34 cellular contexts compared by ENCODE assay signal in genomic region chr2:142056784-142057183, GRCh38.
DNase-seq lines count a peak whose midpoint lies in the region; ATAC-seq, FAIRE-seq and TF ChIP-seq lines count a peak whose summit lies in the region.
"Had no signal": no experiment of that assay in that cellular context is flagged by ENCODE, and none has a peak within 500 bp of the region (broad histone marks: within the 10 kb centered on the region; RNA-seq: fewer than 3 reads in every experiment).

No MANE protein-coding gene starts in this region.

- no peaks in the 10 kb centered on the region for H3K36me3 ChIP-seq in HepG2 (replicated peaks in 1 of 2; ENCODE audit: control insufficient read depth in 1 of 2, insufficient read depth in 2 of 2, low read length in 2 of 2)
- no peaks in the 10 kb centered on the region for H3K36me3 ChIP-seq in right lobe of liver
- H3K36me3 ChIP-seq in IMR-90 (ENCODE audit: control insufficient read depth, insufficient read depth, low read length), result no peaks in the 10 kb centered on the region
- no peaks in the 10 kb centered on the region for H3K36me3 ChIP-seq in K562 (ENCODE audit: control insufficient read depth, insufficient read depth, low read length)
- H3K36me3 ChIP-seq: BE2C; BLaER1; BLaER1 treated with 17β-estradiol and CSF1 and Interleukin-3, amounts not matched to agents 10 nM and 100 nM had no signal

- H4K20me1 ChIP-seq in HepG2 (ENCODE audit: insufficient read depth, low read length), result no peaks in the 10 kb centered on the region
- no peaks in the 10 kb centered on the region for H4K20me1 ChIP-seq in IMR-90 (ENCODE audit: insufficient read depth, low read length)
- H4K20me1 ChIP-seq in K562 (replicated peaks; ENCODE audit: control insufficient read depth, insufficient read depth, low read length), result no peaks in the 10 kb centered on the region
- H4K20me1 ChIP-seq: BLaER1; BLaER1 treated with 17β-estradiol and CSF1 and Interleukin-3, amounts not matched to agents 10 nM and 100 nM had no signal

- no peaks in the 10 kb centered on the region for H3K9me1 ChIP-seq in IMR-90 (ENCODE audit: insufficient read depth, low read length)
- H3K9me1 ChIP-seq in K562 (ENCODE audit: control insufficient read depth, insufficient read depth, low read length), result no peaks in the 10 kb centered on the region

- no peak overlapping the region for H3K4ac ChIP-seq in IMR-90 (ENCODE audit: low read depth, low read length)

- H3K9me3 ChIP-seq in HepG2 (ENCODE audit: low read length), result no peaks in the 10 kb centered on the region
- no peaks in the 10 kb centered on the region for H3K9me3 ChIP-seq in right lobe of liver
- H3K9me3 ChIP-seq in A549, result no peaks in the 10 kb centered on the region
- no peaks in the 10 kb centered on the region for H3K9me3 ChIP-seq in IMR-90 (ENCODE audit: control insufficient read depth, insufficient read depth, low read length)
- peaks cover 1% of the 10 kb centered on the region; the same call in 1 of the 2 replicates for H3K9me3 ChIP-seq in K562 (replicated peaks; ENCODE audit: control insufficient read depth, insufficient read depth, low read depth, low read length)
- H3K9me3 ChIP-seq: BE2C; BLaER1; BLaER1 treated with 17β-estradiol and CSF1 and Interleukin-3, amounts not matched to agents 10 nM and 100 nM; Caco-2 had no signal

- in situ Hi-C loops in HepG2 (cut with HindIII; ENCODE audit: extremely low pct_ligation_motif_present, low pct_unique_long_range_greater_than_20kb), result no loop called here
- in situ Hi-C loops in IMR-90 (cut with MboI; ENCODE audit: low sequenced_read_pairs), result no loop called here
- in situ Hi-C loops in K562 (cut with MboI), result no loop called here

- H3K27me3 ChIP-seq in HepG2 (ENCODE audit: control insufficient read depth in 1 of 2, insufficient read depth in 2 of 2, low read length in 2 of 2), result no peaks in the 10 kb centered on the region
- no peaks in the 10 kb centered on the region for H3K27me3 ChIP-seq in right lobe of liver
- H3K27me3 ChIP-seq in IMR-90 (ENCODE audit: control insufficient read depth, insufficient read depth, low read length), result no peaks in the 10 kb centered on the region
- H3K27me3 ChIP-seq in K562 (ENCODE audit: control insufficient read depth in 2 of 2, insufficient read depth in 2 of 2, low read length in 2 of 2), result no peaks in the 10 kb centered on the region
- H3K27me3 ChIP-seq: BE2C; BLaER1; BLaER1 treated with 17β-estradiol and CSF1 and Interleukin-3, amounts not matched to agents 10 nM and 100 nM had no signal

- dilution Hi-C loops in IMR-90 (cut with HindIII; ENCODE audit: low sequenced_read_pairs, unreplicated experiment), result no loop called here

- H2BK15ac ChIP-seq in IMR-90 (ENCODE audit: low read depth, low read length), result no peak overlapping the region

- H2BK120ac ChIP-seq in IMR-90 (ENCODE audit: low read depth, low read length), result no peak overlapping the region

- H3K18ac ChIP-seq in IMR-90 (ENCODE audit: low read depth, low read length), result no peak overlapping the region

- no peak overlapping the region for H3K56ac ChIP-seq in IMR-90 (ENCODE audit: extremely low read depth, insufficient read depth, low read length)

- TF ChIP-seq POLR2A in HepG2 (IDR thresholded peaks at IDR 0.05; ENCODE audit: insufficient read depth in 1 of 2, low read depth in 2 of 2, low read length in 2 of 2) (no peak), right lobe of liver (IDR thresholded peaks at IDR 0.05) (no peak), A549 (IDR thresholded peaks at IDR 0.05; ENCODE audit: low read length) (no peak), IMR-90 (IDR thresholded peaks at IDR 0.05; ENCODE audit: low read depth, low read length) (no peak), K562 (conservative IDR thresholded peaks at IDR 0.05) (no peak)

- H3K4me3 ChIP-seq in HepG2 (replicated peaks in 1 of 3; ENCODE audit: insufficient read depth in 1 of 3, low read depth in 2 of 3, low read length in 3 of 3) (no peak overlapping the region), right lobe of liver (no peak overlapping the region), A549 (no peak overlapping the region), IMR-90 (ENCODE audit: insufficient read depth, low read depth, low read length) (no peak overlapping the region), K562 (no peak overlapping the region)
- H3K4me3 ChIP-seq: BLaER1; BLaER1 treated with 17β-estradiol and CSF1 and Interleukin-3, amounts not matched to agents 10 nM and 100 nM had no signal

- H3K27ac ChIP-seq in HepG2 (ENCODE audit: extremely low read length, insufficient read depth, low read length) (no peak overlapping the region), right lobe of liver (no peak overlapping the region), A549 (no peak overlapping the region), IMR-90 (ENCODE audit: insufficient read depth, low read length) (no peak overlapping the region), K562 (ENCODE audit: extremely low read depth, low read depth, low read length) (no peak overlapping the region)
- H3K27ac ChIP-seq: 22Rv1; BLaER1; BLaER1 treated with 17β-estradiol and CSF1 and Interleukin-3, amounts not matched to agents 10 nM and 100 nM; C4-2B had no signal

- no peak overlapping the region for H2AK9ac ChIP-seq in IMR-90 (replicated peaks; ENCODE audit: low read depth, low read length, poor library complexity)

- H2BK5ac ChIP-seq in IMR-90 (ENCODE audit: low read depth, low read length, poor library complexity, severe bottlenecking), result no peak overlapping the region

- TF ChIP-seq CTCF in HepG2 (CRISPR knock-in tag; IDR thresholded peaks at IDR 0.05) (no peak), right lobe of liver (IDR thresholded peaks at IDR 0.05) (no peak), A549 (IDR thresholded peaks at IDR 0.05) (no peak), IMR-90 (conservative IDR thresholded peaks at IDR 0.05; ENCODE audit: low read depth, low read length) (no peak), K562 (IDR thresholded peaks at IDR 0.05 in 2 of 3, conservative IDR thresholded peaks at IDR 0.05 in 1 of 3; ENCODE audit: insufficient read depth in 2 of 3, low read depth in 1 of 3, low read length in 3 of 3) (no peak)

- H3K4me2 ChIP-seq in HepG2 (ENCODE audit: low read depth, low read length) (no peak overlapping the region), A549 (no peak overlapping the region), IMR-90 (ENCODE audit: low read depth, low read length) (no peak overlapping the region), K562 (ENCODE audit: insufficient read depth, low read length) (no peak overlapping the region)
- H3K4me2 ChIP-seq: BLaER1; BLaER1 treated with 17β-estradiol and CSF1 and Interleukin-3, amounts not matched to agents 10 nM and 100 nM had no signal

- H3K4me1 ChIP-seq in HepG2 (ENCODE audit: insufficient read depth, low read length) (no peaks in the 10 kb centered on the region), right lobe of liver (no peaks in the 10 kb centered on the region), A549 (no peaks in the 10 kb centered on the region), IMR-90 (ENCODE audit: control insufficient read depth, insufficient read depth, low read length) (no peaks in the 10 kb centered on the region), K562 (replicated peaks in 1 of 2; ENCODE audit: control insufficient read depth in 2 of 2, insufficient read depth in 2 of 2, low read length in 2 of 2) (no peaks in the 10 kb centered on the region)
- H3K4me1 ChIP-seq: BE2C; BLaER1; BLaER1 treated with 17β-estradiol and CSF1 and Interleukin-3, amounts not matched to agents 10 nM and 100 nM; Caco-2 had no signal

- ATAC-seq in HepG2, result no peak
- no peak for ATAC-seq in right lobe of liver
- no peak for ATAC-seq in A549
- no peak for ATAC-seq in IMR-90 (ENCODE audit: low read depth)
- ATAC-seq in K562, result no peak
- no peak for ATAC-seq in GM18858 (IDR thresholded peaks at IDR 0.05; ENCODE audit: unreplicated experiment)
- no peak for ATAC-seq in HG03159 (IDR thresholded peaks at IDR 0.05; ENCODE audit: unreplicated experiment)
- ATAC-seq: CD8-positive, alpha-beta T cell had no signal

- whole genome bisulfite sequencing in HepG2 (ENCODE audit: low lambda C conversion rate), result 9% methylated on average over 3 of the region's 3 CpGs
- 52% methylated on average over 3 of the region's 3 CpGs for WGBS in right lobe of liver (ENCODE audit: insufficient coverage, low coverage, low lambda C conversion rate, missing lambda C conversion rate)
- WGBS in A549 (ENCODE audit: missing lambda C conversion rate), result 26% methylated on average over 3 of the region's 3 CpGs
- no CpG with 5 or more reads among the region's 3 CpGs for WGBS in IMR-90 (ENCODE audit: extremely low coverage in 2 of 2, insufficient read length in 1 of 2), 2 experiments
- WGBS in K562 (ENCODE audit: insufficient coverage, low coverage, missing lambda C conversion rate), result 0% methylated on average over 3 of the region's 3 CpGs

- H4K91ac ChIP-seq in IMR-90 (ENCODE audit: insufficient read depth, low read depth, low read length), result no peak overlapping the region

- no TSS peak for BruUV-seq in HepG2 (replicated peaks; lab: Mats Ljungman, UMichigan)
- BruUV-seq in IMR-90 (replicated peaks; lab: Mats Ljungman, UMichigan), result no TSS peak
- no TSS peak for BruUV-seq in K562 (replicated peaks; lab: Mats Ljungman, UMichigan)

- TF ChIP-seq EP300 in HepG2 (IDR thresholded peaks at IDR 0.05; ENCODE audit: low read depth in 2 of 2, low read length in 2 of 2) (no peak), HepG2 (CRISPR knock-in tag; IDR thresholded peaks at IDR 0.05; ENCODE audit: borderline replicate concordance) (no peak), A549 (IDR thresholded peaks at IDR 0.05) (no peak), K562 (IDR thresholded peaks at IDR 0.05; ENCODE audit: low read length) (no peak)

- DNase-seq in HepG2 (ENCODE audit: low spot score), result no peak
- no peak for DNase-seq in right lobe of liver
- DNase-seq in A549 (ENCODE audit: low read depth in 1 of 2, low spot score in 1 of 2), result no peak
- DNase-seq in IMR-90, result no peak
- DNase-seq in K562 (ENCODE audit: extremely low read depth in 1 of 4, low spot score in 3 of 4), result no peak
- no peak for DNase-seq in NCI-H748 treated with DMSO at 0.1 percent for 48 hours (lab: John Stamatoyannopoulos, UW)
- DNase-seq: 8988T; ACHN; AML-193; BE2C; C1 segment of cervical spinal cord; Caco-2; Calu3; CD4-positive, alpha-beta memory T cell; CD4-positive, alpha-beta T cell; CD4-positive, CD25-positive, alpha-beta regulatory T cell; CD8-positive, alpha-beta memory T cell; CD8-positive, alpha-beta T cell; COR-L47; DMS 273 treated with DMSO at 0.1 percent for 48 hours; DMS153; DMS53; DMS79; DMS79 treated with DMSO at 0.1 percent for 48 hours; DND-41; EL had no signal

- FAIRE-seq in HepG2 (lab: Jason Lieb, UNC) (no peak), A549 (lab: Jason Lieb, UNC) (no peak), K562 (lab: Jason Lieb, UNC) (no peak)
- FAIRE-seq: A204.1, D721Med had no signal

- H3K79me2 ChIP-seq in HepG2 (ENCODE audit: insufficient read depth, low read length) (no peaks in the 10 kb centered on the region), K562 (ENCODE audit: control insufficient read depth, insufficient read depth, low read length) (no peaks in the 10 kb centered on the region)

- TF ChIP-seq RAD21 in HepG2 (CRISPR knock-in tag; IDR thresholded peaks at IDR 0.05) (no peak), A549 (conservative IDR thresholded peaks at IDR 0.05 in 1 of 2, IDR thresholded peaks at IDR 0.05 in 1 of 2) (no peak), IMR-90 (IDR thresholded peaks at IDR 0.05; ENCODE audit: low read length) (no peak), K562 (CRISPR knock-in tag; conservative IDR thresholded peaks at IDR 0.05 in 1 of 2, IDR thresholded peaks at IDR 0.05 in 1 of 2) (no peak)

- no peak overlapping the region for H4K5ac ChIP-seq in IMR-90 (ENCODE audit: low read depth, low read length)

- H4K8ac ChIP-seq in IMR-90 (ENCODE audit: low read depth in 2 of 2, low read length in 2 of 2), result no peak overlapping the region

- intact Hi-C loops in HepG2 (cut with micrococcal nuclease; ENCODE audit: unreplicated experiment), result no loop called here
- intact Hi-C loops in right lobe of liver (cut with DNase I), result no loop called here
- intact Hi-C loops in IMR-90 (cut with micrococcal nuclease), result no loop called here
- intact Hi-C loops in K562 (cut with micrococcal nuclease), result no loop called here

- H3K14ac ChIP-seq in IMR-90 (replicated peaks; ENCODE audit: low read depth, low read length), result no peak overlapping the region

- H2AK5ac ChIP-seq in IMR-90 (ENCODE audit: low read depth, low read length), result no peak overlapping the region

- no peak overlapping the region for H3K9ac ChIP-seq in HepG2 (ENCODE audit: insufficient read depth, low read depth, low read length)
- H3K9ac ChIP-seq in IMR-90 (ENCODE audit: low read depth, low read length), result no peak overlapping the region
- no peak overlapping the region for H3K9ac ChIP-seq in K562 (ENCODE audit: insufficient read depth in 1 of 2, low read depth in 2 of 2, low read length in 2 of 2)
- H3K9ac ChIP-seq: BLaER1; BLaER1 treated with 17β-estradiol and CSF1 and Interleukin-3, amounts not matched to agents 10 nM and 100 nM had no signal

- H3K79me1 ChIP-seq in IMR-90 (ENCODE audit: low read depth in 1 of 2, low read length in 2 of 2), result no peaks in the 10 kb centered on the region

- POLR2A ChIA-PET in HepG2 (lab: Yijun Ruan, JAX) (no interaction called here), A549 (lab: Yijun Ruan, JAX) (no interaction called here), IMR-90 (lab: Charles Lee; ENCODE audit: unreplicated experiment) (no interaction called here), K562 (lab: Yijun Ruan, JAX) (no interaction called here)

- no peak overlapping the region for H3K23ac ChIP-seq in IMR-90 (ENCODE audit: low read depth, low read length)

- H2AFZ ChIP-seq in HepG2 (ENCODE audit: low read length) (no peak overlapping the region), IMR-90 (replicated peaks; ENCODE audit: low read length, poor library complexity) (no peak overlapping the region), K562 (ENCODE audit: low read depth, low read length) (no peak overlapping the region)

- H2BK20ac ChIP-seq in IMR-90 (ENCODE audit: low read depth, low read length), result no peak overlapping the region

- CTCF ChIA-PET in HepG2 (lab: Yijun Ruan, JAX; ENCODE audit: low intra/inter-chr PET ratio, low total read pairs) (no interaction called here), A549 (lab: Yijun Ruan, JAX) (no interaction called here), IMR-90 (lab: Yijun Ruan, JAX) (no interaction called here), K562 (lab: Yijun Ruan, JAX; ENCODE audit: low intra/inter-chr PET ratio) (no interaction called here)

Comparison
In these comparisons a context has a peak if more than half of its experiments do, and no peak if none do; other contexts are left out.
1. Of the 241 proteins assayed by ChIP-seq in both HepG2 and K562: peak only in HepG2: MAFK; only in K562: MAFG; in both: MAFF; in neither: 238.